ENCODE assay signal across 14 cellular contexts in genomic region chr11:119699227-119699626, GRCh38. TPM values are rescaled to one million over a fixed set of nuclear protein-coding genes. Genes with fewer than 3 reads are reported as not detected.
DNase-seq lines count a peak whose midpoint lies in the region; ATAC-seq and TF ChIP-seq lines count a peak whose summit lies in the region.
"Had no signal": no experiment of that assay in that cellular context is flagged by ENCODE, and none has a peak within 500 bp of the region (broad histone marks: within the 10 kb centered on the region; RNA-seq: fewer than 3 reads in every experiment).

No MANE protein-coding gene starts in this region.

- CTCF ChIA-PET in activated CD8-positive, alpha-beta T cell treated with anti-CD3 and anti-CD28 coated beads for 36 hours (lab: Charles Lee), result interaction anchor here (1.0 kb wide), 1 partner anchor 30 kb away, joined by 4 read pairs; no protein-coding TSS in a partner anchor

- no peak overlapping the region for H3K4me3 Mint-ChIP-seq in activated CD8-positive, alpha-beta T cell treated with anti-CD3 and anti-CD28 coated beads for 36 hours
- H3K4me3 Mint-ChIP-seq: activated CD4-positive, alpha-beta T cell treated with anti-CD3 and anti-CD28 coated beads for 36 hours had no signal

- H3K4me1 ChIP-seq in heart right ventricle (peaks cover 14 to 64% (median 42%) of the 10 kb centered on the region in 9 donors), neutrophil (ENCODE audit: control insufficient read depth in 1 of 2, insufficient read depth in 1 of 2, low read depth in 1 of 2, low read length in 1 of 2) (peaks cover 47 to 67% of the 10 kb centered on the region in 2 experiments), vagina (peaks cover 70% of the 10 kb centered on the region)

- DNase-seq in DMS79 treated with DMSO at 0.1 percent for 48 hours (lab: John Stamatoyannopoulos, UW) (peak; percentile 85), DMS79 (lab: John Stamatoyannopoulos, UW) (no peak), heart right ventricle (peak; percentile 83 to 88), vagina (ENCODE audit: extremely low spot score in 2 of 2) (no peak), GM13976 (ENCODE audit: low spot score) (no peak)
- DNase-seq in activated CD8-positive, alpha-beta T cell treated with anti-CD3 and anti-CD28 coated beads for 36 hours, result no peak
- DNase-seq: activated CD4-positive, alpha-beta T cell treated with anti-CD3 and anti-CD28 coated beads for 36 hours; COR-L47; MM.1S; NCI-H2171 treated with DMSO at 0.1 percent for 48 hours had no signal

- H3K27ac Mint-ChIP-seq in activated CD8-positive, alpha-beta T cell treated with anti-CD3 and anti-CD28 coated beads for 36 hours, result no peak overlapping the region
- H3K27ac Mint-ChIP-seq: activated CD4-positive, alpha-beta T cell treated with anti-CD3 and anti-CD28 coated beads for 36 hours had no signal

- H3K4me1 Mint-ChIP-seq in activated CD8-positive, alpha-beta T cell treated with anti-CD3 and anti-CD28 coated beads for 36 hours (ENCODE audit: low read depth), result peaks cover 5% of the 10 kb centered on the region

- no peaks in the 10 kb centered on the region for H3K27me3 Mint-ChIP-seq in activated CD8-positive, alpha-beta T cell treated with anti-CD3 and anti-CD28 coated beads for 36 hours
- H3K27me3 Mint-ChIP-seq: activated CD4-positive, alpha-beta T cell treated with anti-CD3 and anti-CD28 coated beads for 36 hours had no signal

- WGBS in heart right ventricle, 2 donors, result 13% methylated on average over 13 of the region's 13 CpGs

- no peaks in the 10 kb centered on the region for H3K27me3 ChIP-seq in heart right ventricle
- no peaks in the 10 kb centered on the region for H3K27me3 ChIP-seq in neutrophil
- no peaks in the 10 kb centered on the region for H3K27me3 ChIP-seq in vagina

- H3K4me3 ChIP-seq in heart right ventricle (no peak overlapping the region), neutrophil (ENCODE audit: low read depth in 1 of 2, low read length in 1 of 2) (no peak overlapping the region), vagina (no peak overlapping the region)

- in situ Hi-C loops in GM13976 (cut with MboI; ENCODE audit: low sequenced_read_pairs, unreplicated experiment), result no loop called here

- H3K9me3 ChIP-seq in heart right ventricle, result no peaks in the 10 kb centered on the region
- H3K9me3 ChIP-seq in neutrophil, result no peaks in the 10 kb centered on the region
- H3K9me3 ChIP-seq in vagina, result no peaks in the 10 kb centered on the region

- POLR2A ChIA-PET in activated CD8-positive, alpha-beta T cell treated with anti-CD3 and anti-CD28 coated beads for 36 hours (lab: Charles Lee), result no interaction called here

- peak; percentile 89 to 96 (median 94) for ATAC-seq in heart right ventricle
- no peak for ATAC-seq in GM19324 (IDR thresholded peaks at IDR 0.05; ENCODE audit: low FRiP score, unreplicated experiment)
- ATAC-seq in activated CD8-positive, alpha-beta T cell treated with anti-CD3 and anti-CD28 coated beads for 36 hours, result no peak
- ATAC-seq: activated CD4-positive, alpha-beta T cell treated with anti-CD3 and anti-CD28 coated beads for 36 hours had no signal

- H3K27ac ChIP-seq in heart right ventricle, result peak overlapping the region; percentile 8 to 71 (median 50)
- peak overlapping the region; percentile 16 for H3K27ac ChIP-seq in neutrophil
- H3K27ac ChIP-seq in vagina, result peak overlapping the region; percentile 70
- H3K27ac ChIP-seq: 22Rv1, HL-60 had no signal

- intact Hi-C loops in heart right ventricle (cut with DNase I), result no loop called here
- intact Hi-C loops in vagina (cut with DNase I), result no loop called here
- intact Hi-C loops in activated CD8-positive, alpha-beta T cell treated with anti-CD3 and anti-CD28 coated beads for 36 hours (cut with micrococcal nuclease), result no loop called here

- no peak for TF ChIP-seq CTCF in heart right ventricle (IDR thresholded peaks at IDR 0.05)
- TF ChIP-seq CTCF in neutrophil (IDR thresholded peaks at IDR 0.05), result no peak
- no peak for TF ChIP-seq CTCF in vagina (IDR thresholded peaks at IDR 0.05)
- TF ChIP-seq CTCF in GM13976 (IDR thresholded peaks at IDR 0.05; ENCODE audit: borderline replicate concordance, control extremely low read depth, extremely low read depth, insufficient read depth, missing control alignments), result no peak
- no peak for TF ChIP-seq CTCF in activated CD8-positive, alpha-beta T cell treated with anti-CD3 and anti-CD28 coated beads for 36 hours (IDR thresholded peaks at IDR 0.05)

- no peaks in the 10 kb centered on the region for H3K9me3 Mint-ChIP-seq in activated CD8-positive, alpha-beta T cell treated with anti-CD3 and anti-CD28 coated beads for 36 hours

- TF ChIP-seq POLR2A in vagina (IDR thresholded peaks at IDR 0.05), result no peak

- H3K36me3 ChIP-seq in heart right ventricle (no peaks in the 10 kb centered on the region), neutrophil (no peaks in the 10 kb centered on the region), vagina (no peaks in the 10 kb centered on the region)

- H3K36me3 Mint-ChIP-seq in activated CD8-positive, alpha-beta T cell treated with anti-CD3 and anti-CD28 coated beads for 36 hours (ENCODE audit: low read depth), result no peaks in the 10 kb centered on the region

RNA-seq across cellular contexts. Expression of gene NECTIN1, which starts 29.8 kb away (rescaled TPM):
- 10 to 100 TPM in 6 of 10 donors, 1 to 10 TPM in 4; 6.6 to 22.8 (median 11.6) TPM for total RNA-seq in heart right ventricle
- polyA plus RNA-seq in heart right ventricle, result 1 to 10 TPM; 4.0 to 4.4 TPM
- total RNA-seq in vagina, result 58.2 TPM
- 1 to 10 TPM; 2.6 to 3.8 TPM for total RNA-seq in activated CD8-positive, alpha-beta T cell treated with anti-CD3 and anti-CD28 coated beads for 36 hours

Comparison
In these comparisons a context has a peak if more than half of its experiments do, and no peak if none do; other contexts are left out.
1. DNase-seq: peak in DMS79 treated with DMSO at 0.1 percent for 48 hours (single experiment) and heart right ventricle (2 of 2); none in DMS79 (single experiment), vagina (0 of 2), GM13976 (single experiment) and activated CD8-positive, alpha-beta T cell treated with anti-CD3 and anti-CD28 coated beads for 36 hours (single experiment).
2. ATAC-seq: peak in heart right ventricle (8 of 8); none in GM19324 (single experiment) and activated CD8-positive, alpha-beta T cell treated with anti-CD3 and anti-CD28 coated beads for 36 hours (single experiment).
3. H3K27ac ChIP-seq: peak in every context shown above with its lines; median percentile 70 in vagina; 50 in heart right ventricle; 16 in neutrophil.